Comparison of ENCODE assay signal across 1 cellular context in the genomic region with DNA sequence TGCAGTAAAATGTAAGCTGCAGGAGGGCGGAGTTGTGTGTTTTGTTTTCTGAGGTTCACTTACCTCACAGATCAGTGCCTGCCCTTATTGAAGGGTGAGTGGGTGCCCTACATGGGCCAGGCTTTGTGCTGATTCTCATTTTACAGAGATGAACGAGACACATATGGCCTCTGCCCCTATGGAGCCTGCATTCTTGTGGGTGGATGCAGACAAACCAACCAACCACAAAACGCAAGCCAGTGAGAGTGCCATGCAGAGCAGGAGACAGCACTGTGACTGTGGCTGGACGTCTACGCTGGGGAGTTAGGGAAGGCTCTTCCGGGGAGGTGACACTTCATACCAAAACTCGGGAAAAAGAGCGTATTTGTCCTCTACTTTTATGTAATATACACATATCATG.
TF ChIP-seq lines count a peak whose summit lies in the region.

No MANE protein-coding gene starts in this region.

TF ChIP-seq in H1, 55 proteins besides CTCF, POLR2A, EP300 and RAD21:
- TF ChIP-seq, protein P1, sequence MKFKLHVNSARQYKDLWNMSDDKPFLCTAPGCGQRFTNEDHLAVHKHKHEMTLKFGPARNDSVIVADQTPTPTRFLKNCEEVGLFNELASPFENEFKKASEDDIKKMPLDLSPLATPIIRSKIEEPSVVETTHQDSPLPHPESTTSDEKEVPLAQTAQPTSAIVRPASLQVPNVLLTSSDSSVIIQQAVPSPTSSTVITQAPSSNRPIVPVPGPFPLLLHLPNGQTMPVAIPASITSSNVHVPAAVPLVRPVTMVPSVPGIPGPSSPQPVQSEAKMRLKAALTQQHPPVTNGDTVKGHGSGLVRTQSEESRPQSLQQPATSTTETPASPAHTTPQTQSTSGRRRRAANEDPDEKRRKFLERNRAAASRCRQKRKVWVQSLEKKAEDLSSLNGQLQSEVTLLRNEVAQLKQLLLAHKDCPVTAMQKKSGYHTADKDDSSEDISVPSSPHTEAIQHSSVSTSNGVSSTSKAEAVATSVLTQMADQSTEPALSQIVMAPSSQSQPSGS (IDR thresholded peaks at IDR 0.05; ENCODE audit: low read length) = 0 out of 2 replicates have a peak, but pooled peaks have one; percentile 50
- TF ChIP-seq BCL11A (IDR thresholded peaks at IDR 0.05; ENCODE audit: low read depth in 2 of 2, low read length in 2 of 2) (no peak), POLR2AphosphoS5 (IDR thresholded peaks at IDR 0.05; ENCODE audit: low read depth, low read length) (0 out of 2 replicates have a peak, but pooled peaks have one; percentile 33)
